11 cellular contexts compared by ENCODE assay signal in the genomic region with DNA sequence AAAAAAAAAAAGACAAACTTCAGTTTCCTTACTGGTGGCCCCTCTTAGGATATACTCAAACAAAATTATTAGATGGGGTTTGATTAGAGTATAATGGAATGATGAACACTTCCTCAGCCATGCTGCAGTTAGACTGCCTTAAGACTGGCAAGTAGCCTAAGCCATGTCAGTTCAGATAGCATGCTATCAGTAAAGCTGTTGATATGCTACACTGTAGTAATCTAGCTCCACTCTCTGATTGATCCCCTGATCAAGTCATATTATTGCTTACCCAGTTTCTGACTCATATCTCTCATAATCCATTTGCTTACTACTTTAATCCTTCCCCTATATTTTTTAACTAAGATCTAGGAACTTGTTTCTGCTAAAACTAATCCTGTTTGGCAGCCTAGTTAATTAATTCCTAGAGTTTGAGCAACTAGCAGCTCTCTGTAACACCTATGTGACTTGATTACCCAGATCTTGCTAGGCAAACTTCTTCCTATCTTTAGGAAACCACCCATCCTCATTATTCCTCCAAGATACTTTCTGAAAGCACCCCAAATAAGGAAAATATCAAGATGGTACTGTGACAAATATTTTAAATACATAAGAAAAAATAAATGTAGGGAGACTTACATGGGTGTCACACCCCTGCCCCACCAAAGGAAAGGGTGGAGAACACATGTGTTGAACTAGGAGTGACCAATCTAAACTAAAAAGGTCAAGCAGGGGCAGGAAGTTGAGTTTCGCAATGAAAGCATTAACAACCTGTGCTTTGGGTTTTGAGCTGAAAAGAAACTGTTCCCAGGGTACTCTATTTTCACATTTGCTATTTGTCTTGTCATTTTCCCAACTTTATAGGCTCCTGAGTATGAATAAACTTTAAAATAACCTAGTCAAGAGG. TPM values are rescaled to one million over a fixed set of nuclear protein-coding genes. Genes with fewer than 3 reads are reported as not detected.
DNase-seq lines count a peak whose midpoint lies in the region; ATAC-seq and TF ChIP-seq lines count a peak whose summit lies in the region.
"Had no signal": no experiment of that assay in that cellular context is flagged by ENCODE, and none has a peak within 500 bp of the region (broad histone marks: within the 10 kb centered on the region; RNA-seq: fewer than 3 reads in every experiment).

No MANE protein-coding gene starts in this region.

- H3K36me3 ChIP-seq in right atrium auricular region, result peaks cover 4% of the 10 kb centered on the region
- H3K36me3 ChIP-seq in right lobe of liver, result peaks cover 0 to 11% (median 4%) of the 10 kb centered on the region in 4 donors

- peak overlapping the region; percentile 40 for H3K27ac Mint-ChIP-seq in activated T-helper 1 cell treated with anti-CD3 and anti-CD28 coated beads, Interleukin-12 subunit alpha, Interleukin-12 subunit beta, Interleukin-2, Interleukin-4 antibody, amounts not matched to agents 30 ng/mL and 10 ng/mL and 1 ng/mL, durations not matched to agents 14 hours and 24 hours and 36 hours

- TF ChIP-seq POLR2A in right lobe of liver (IDR thresholded peaks at IDR 0.05), result no peak

- peak overlapping the region in 1 of 2 donors; percentile 62 for H3K27ac ChIP-seq in right atrium auricular region
- H3K27ac ChIP-seq in right lobe of liver, result peak overlapping the region in 1 of 3 donors; percentile 21
- H3K27ac ChIP-seq: C4-2B, SK-N-MC had no signal

- H3K9me3 Mint-ChIP-seq in activated T-helper 1 cell treated with anti-CD3 and anti-CD28 coated beads, Interleukin-12 subunit alpha, Interleukin-12 subunit beta, Interleukin-2, Interleukin-4 antibody, amounts not matched to agents 30 ng/mL and 10 ng/mL and 1 ng/mL, durations not matched to agents 14 hours and 24 hours and 36 hours, result no peaks in the 10 kb centered on the region

- 0% methylated on average over 1 of the region's 1 CpG for WGBS in right lobe of liver (ENCODE audit: insufficient coverage, low coverage, low lambda C conversion rate, missing lambda C conversion rate)

- H3K4me3 ChIP-seq in right atrium auricular region (no peak overlapping the region), right lobe of liver (no peak overlapping the region)
- H3K4me3 ChIP-seq: SK-N-MC had no signal

- intact Hi-C loops in Right ventricle myocardium superior (cut with DNase I) (no loop called here), right lobe of liver (cut with DNase I) (no loop called here)
- intact Hi-C loops in activated T-helper 1 cell treated with anti-CD3 and anti-CD28 coated beads, Interleukin-12 subunit alpha, Interleukin-12 subunit beta, Interleukin-2, Interleukin-4 antibody, amounts not matched to agents 30 ng/mL and 10 ng/mL and 1 ng/mL, durations not matched to agents 14 hours and 24 hours and 36 hours (cut with micrococcal nuclease), result no loop called here

- no peaks in the 10 kb centered on the region for H3K27me3 Mint-ChIP-seq in activated T-helper 1 cell treated with anti-CD3 and anti-CD28 coated beads, Interleukin-12 subunit alpha, Interleukin-12 subunit beta, Interleukin-2, Interleukin-4 antibody, amounts not matched to agents 30 ng/mL and 10 ng/mL and 1 ng/mL, durations not matched to agents 14 hours and 24 hours and 36 hours (ENCODE audit: insufficient read depth)

- H3K36me3 Mint-ChIP-seq in activated T-helper 1 cell treated with anti-CD3 and anti-CD28 coated beads, Interleukin-12 subunit alpha, Interleukin-12 subunit beta, Interleukin-2, Interleukin-4 antibody, amounts not matched to agents 30 ng/mL and 10 ng/mL and 1 ng/mL, durations not matched to agents 14 hours and 24 hours and 36 hours (ENCODE audit: low read depth), result peaks cover 16% of the 10 kb centered on the region

- H3K4me1 ChIP-seq in right atrium auricular region (peaks cover 0 to 37% of the 10 kb centered on the region in 2 donors), right lobe of liver (peaks cover 0 to 38% (median 10%) of the 10 kb centered on the region in 4 donors)

- H3K27me3 ChIP-seq in right atrium auricular region (no peaks in the 10 kb centered on the region), right lobe of liver (no peaks in the 10 kb centered on the region)

- H3K9me3 ChIP-seq in right atrium auricular region (no peaks in the 10 kb centered on the region), right lobe of liver (no peaks in the 10 kb centered on the region)

- ATAC-seq in Right ventricle myocardium superior (ENCODE audit: poor library complexity) (peak; percentile 52), right lobe of liver (peak; percentile 72 to 92 (median 88)), HG03469 (IDR thresholded peaks at IDR 0.05; ENCODE audit: unreplicated experiment) (no peak), GM19035 (IDR thresholded peaks at IDR 0.05; ENCODE audit: unreplicated experiment) (no peak), GM19397 (IDR thresholded peaks at IDR 0.05; ENCODE audit: unreplicated experiment) (no peak)

- H3K4me3 Mint-ChIP-seq in activated T-helper 1 cell treated with anti-CD3 and anti-CD28 coated beads, Interleukin-12 subunit alpha, Interleukin-12 subunit beta, Interleukin-2, Interleukin-4 antibody, amounts not matched to agents 30 ng/mL and 10 ng/mL and 1 ng/mL, durations not matched to agents 14 hours and 24 hours and 36 hours, result no peak overlapping the region

- TF ChIP-seq CTCF in right atrium auricular region (IDR thresholded peaks at IDR 0.05) (no peak), right lobe of liver (IDR thresholded peaks at IDR 0.05) (no peak)

- DNase-seq in Right ventricle myocardium superior (no peak), right atrium auricular region (ENCODE audit: low spot score) (no peak), right lobe of liver (no peak), amniotic stem cell (lab: John Stamatoyannopoulos, UW) (no peak)
- no peak for DNase-seq in activated T-helper 1 cell treated with anti-CD3 and anti-CD28 coated beads, Interleukin-12 subunit alpha, Interleukin-12 subunit beta, Interleukin-2, Interleukin-4 antibody, amounts not matched to agents 30 ng/mL and 10 ng/mL and 1 ng/mL, durations not matched to agents 14 hours and 24 hours and 36 hours (ENCODE audit: low spot score)
- DNase-seq: NCI-H1105 treated with DMSO at 0.1 percent for 48 hours had no signal

- H3K4me1 Mint-ChIP-seq in activated T-helper 1 cell treated with anti-CD3 and anti-CD28 coated beads, Interleukin-12 subunit alpha, Interleukin-12 subunit beta, Interleukin-2, Interleukin-4 antibody, amounts not matched to agents 30 ng/mL and 10 ng/mL and 1 ng/mL, durations not matched to agents 14 hours and 24 hours and 36 hours (ENCODE audit: low read depth), result peaks cover 51% of the 10 kb centered on the region

RNA-seq across cellular contexts. Expression of a gene that starts 43.2 kb away (rescaled TPM):
- total RNA-seq in Right ventricle myocardium superior (28.1 TPM), right atrium auricular region (10 to 100 TPM; 37.2 to 44.6 TPM), right lobe of liver (10 to 100 TPM; 20.3 to 36.4 (median 28.1) TPM)
- 31.7 and 31.8 TPM in 2 replicates for total RNA-seq in activated T-helper 1 cell treated with anti-CD3 and anti-CD28 coated beads, Interleukin-12 subunit alpha, Interleukin-12 subunit beta, Interleukin-2, Interleukin-4 antibody, amounts not matched to agents 30 ng/mL and 10 ng/mL and 1 ng/mL, durations not matched to agents 14 hours and 24 hours and 36 hours

Comparison
In these comparisons a context has a peak if more than half of its experiments do, and no peak if none do; other contexts are left out.
1. ATAC-seq: peak in Right ventricle myocardium superior (single experiment) and right lobe of liver (4 of 4); none in HG03469 (single experiment), GM19035 (single experiment) and GM19397 (single experiment).